In the genomic region with DNA sequence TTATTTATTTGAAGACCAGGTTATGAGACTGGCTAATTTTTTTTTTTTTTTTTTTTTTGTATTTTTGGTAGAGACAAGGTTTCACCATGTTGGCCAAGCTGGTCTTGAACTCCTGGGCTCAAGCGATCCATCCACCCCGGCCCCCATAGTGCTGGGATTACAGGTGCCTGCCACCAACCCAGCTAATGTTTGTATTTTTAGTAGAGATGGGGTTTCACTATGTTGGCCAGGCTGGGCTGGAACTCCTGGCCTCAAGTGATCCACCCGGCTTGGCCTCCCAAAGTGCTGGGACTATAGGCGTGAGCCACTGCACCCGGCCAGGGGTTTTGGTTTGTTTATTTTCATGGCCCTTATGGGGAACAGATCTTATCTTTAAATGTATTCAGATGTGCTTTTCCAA, we compare ENCODE assay signal across 3 cellular contexts. TPM values are rescaled to one million over a fixed set of nuclear protein-coding genes. Genes with fewer than 3 reads are reported as not detected.
"Had no signal": no experiment of that assay in that cellular context is flagged by ENCODE, and none has a peak within 500 bp of the region (broad histone marks: within the 10 kb centered on the region; RNA-seq: fewer than 3 reads in every experiment).

No MANE protein-coding gene starts in this region.

RNA-seq across cellular contexts. Expression of a gene that starts 4.5 kb away (rescaled TPM):
- total RNA-seq: K562, SK-MEL-5 had no signal
- polyA plus RNA-seq: K562 had no signal

RNA-seq across cellular contexts. Expression of a gene that starts 27.4 kb away (rescaled TPM):
- total RNA-seq: SJCRH30 had no signal
- polyA plus RNA-seq: K562 had no signal
